ENCODE assay signal across 8 cellular contexts in the genomic region with DNA sequence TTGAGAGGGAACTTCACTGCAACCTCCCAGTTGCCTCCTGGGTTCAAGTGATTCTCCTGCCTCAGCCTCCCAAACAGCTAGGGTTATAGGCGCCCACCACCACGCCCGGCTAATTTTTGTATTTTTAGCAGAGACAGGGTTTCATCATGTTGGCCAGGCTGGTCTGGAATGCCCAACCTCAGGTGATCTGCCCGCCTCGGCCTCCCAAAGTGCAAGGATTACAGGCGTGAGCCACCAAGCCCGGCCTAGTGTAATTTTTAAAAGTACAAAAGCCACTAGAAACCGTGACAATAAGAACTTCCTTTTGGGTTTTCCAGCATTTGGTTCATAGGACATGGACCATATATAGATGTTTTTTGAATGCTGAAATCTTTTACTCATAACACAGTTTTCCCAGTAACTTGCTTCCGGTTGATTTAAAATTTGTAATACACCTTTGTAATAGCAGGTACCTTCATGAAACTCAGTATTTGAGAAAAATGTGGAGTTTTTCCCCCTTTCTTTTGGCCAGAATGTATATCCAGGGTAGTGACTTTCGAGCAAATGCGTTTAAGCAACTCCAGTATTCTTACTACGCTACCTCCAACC. TPM values are rescaled to one million over a fixed set of nuclear protein-coding genes. Genes with fewer than 3 reads are reported as not detected.
DNase-seq lines count a peak whose midpoint lies in the region; ATAC-seq and TF ChIP-seq lines count a peak whose summit lies in the region.

No MANE protein-coding gene starts in this region.

- H3K36me3 ChIP-seq in left ventricle myocardium inferior (no peaks in the 10 kb centered on the region), mesenchymal stem cell (ENCODE audit: control insufficient read depth in 1 of 2, insufficient read depth in 2 of 2, low read depth in 1 of 2, low read length in 2 of 2) (peaks cover 0 to 3% of the 10 kb centered on the region in 2 experiments), uterus (no peaks in the 10 kb centered on the region)

- peaks cover 7% of the 10 kb centered on the region for H3K36me3 Mint-ChIP-seq in brain

- peaks cover 5% of the 10 kb centered on the region for H3K27me3 Mint-ChIP-seq in brain

- peak overlapping the region; percentile 29 for H2AFZ ChIP-seq in mesenchymal stem cell (ENCODE audit: low read depth, low read length)

- H4K91ac ChIP-seq in mesenchymal stem cell (ENCODE audit: low read length): peak overlapping the region; percentile 75

- peak overlapping the region; percentile 95 for H4K8ac ChIP-seq in mesenchymal stem cell (ENCODE audit: low read length)

- DNase-seq in left ventricle myocardium inferior (no peak), left cardiac atrium (no peak), mesenchymal stem cell (no peak), uterus (no peak), DMS153 (lab: John Stamatoyannopoulos, UW) (no peak)
- no peak for DNase-seq in NK-92 treated with Interleukin-12 subunit alpha and Interleukin-12 subunit beta, amount 100 ng/mL, for 24 hours (lab: John Stamatoyannopoulos, UW)

- H3K4me1 Mint-ChIP-seq in brain: peaks cover 53% of the 10 kb centered on the region

- peak overlapping the region; percentile 94 for H3K9ac ChIP-seq in mesenchymal stem cell (ENCODE audit: low read length)

- H3K23ac ChIP-seq in mesenchymal stem cell (ENCODE audit: low read length in 2 of 2): no peak overlapping the region

- no peaks in the 10 kb centered on the region for H3K27me3 ChIP-seq in left ventricle myocardium inferior (ENCODE audit: low read depth)
- H3K27me3 ChIP-seq in mesenchymal stem cell (ENCODE audit: control insufficient read depth in 1 of 2, insufficient read depth in 1 of 2, low read length in 2 of 2): no peaks in the 10 kb centered on the region
- H3K27me3 ChIP-seq in uterus: no peaks in the 10 kb centered on the region

- intact Hi-C loops in left ventricle myocardium inferior (cut with micrococcal nuclease) (no loop called here), left cardiac atrium (cut with DNase I) (loop anchor here in 1 of 2 donors (5.0 kb wide), 1 partner anchor 150 kb away; a partner anchor contains a TSS), uterus (cut with DNase I; ENCODE audit: low total_unique reads) (no loop called here)

- H3K4me2 ChIP-seq in mesenchymal stem cell (ENCODE audit: low read length, poor library complexity, severe bottlenecking): peak overlapping the region; percentile 60

- peak overlapping the region; percentile 83 to 99 (median 96) for H3K27ac Mint-ChIP-seq in brain

- H3K14ac ChIP-seq in mesenchymal stem cell (ENCODE audit: low read length in 2 of 2): no peak overlapping the region

- 67% methylated on average over 9 of the region's 12 CpGs for WGBS in mesenchymal stem cell

- ATAC-seq in left cardiac atrium (no peak), GM21360 (IDR thresholded peaks at IDR 0.05; ENCODE audit: unreplicated experiment) (no peak)

- H3K9me3 ChIP-seq in left ventricle myocardium inferior (replicated peaks) (no peaks in the 10 kb centered on the region), mesenchymal stem cell (ENCODE audit: control insufficient read depth, low read length) (no peaks in the 10 kb centered on the region), uterus (no peaks in the 10 kb centered on the region)

- peak overlapping the region; percentile 50 for H2BK15ac ChIP-seq in mesenchymal stem cell (ENCODE audit: low read depth, poor library complexity, severe bottlenecking)

- H3K4me3 Mint-ChIP-seq in brain: peak overlapping the region; percentile 93 to 99 (median 98)

- H2BK12ac ChIP-seq in mesenchymal stem cell (ENCODE audit: low read length in 2 of 2): no peak overlapping the region

- H2BK120ac ChIP-seq in mesenchymal stem cell (ENCODE audit: low read depth, low read length): peak overlapping the region; percentile 49

- H2BK5ac ChIP-seq in mesenchymal stem cell (ENCODE audit: low read depth, low read length, poor library complexity, severe bottlenecking): no peak overlapping the region

- H3K9me3 Mint-ChIP-seq in brain: peaks cover 0 to 3% (median 0%) of the 10 kb centered on the region in 5 experiments

- peak overlapping the region; percentile 75 to 79 for H3K4ac ChIP-seq in mesenchymal stem cell (ENCODE audit: low read depth in 1 of 2, low read length in 2 of 2)

- no peak overlapping the region for H2AK5ac ChIP-seq in mesenchymal stem cell (ENCODE audit: low read length, severe bottlenecking)

- H3K4me1 ChIP-seq in left ventricle myocardium inferior (peaks cover 56% of the 10 kb centered on the region), mesenchymal stem cell (ENCODE audit: control insufficient read depth, insufficient read depth, low read depth, low read length) (peaks cover 3% of the 10 kb centered on the region), uterus (peaks cover 8 to 12% of the 10 kb centered on the region in 2 donors)

- peak overlapping the region; percentile 99 for H3K27ac ChIP-seq in left ventricle myocardium inferior (replicated peaks)
- peak overlapping the region; percentile 93 for H3K27ac ChIP-seq in mesenchymal stem cell (ENCODE audit: low read length, poor library complexity, severe bottlenecking)
- peak overlapping the region; percentile 99 for H3K27ac ChIP-seq in uterus

- H3K4me3 ChIP-seq in left ventricle myocardium inferior (peak overlapping the region; percentile 95), mesenchymal stem cell (ENCODE audit: insufficient read depth in 1 of 2, low read depth in 1 of 2, low read length in 2 of 2) (peak overlapping the region; percentile 77 to 98), uterus (peak overlapping the region; percentile 83 to 99)

- TF ChIP-seq CTCF in left ventricle myocardium inferior (IDR thresholded peaks at IDR 0.05; ENCODE audit: borderline replicate concordance) (no peak), brain (conservative IDR thresholded peaks at IDR 0.05) (no peak), uterus (IDR thresholded peaks at IDR 0.05) (no peak)

- no peak for TF ChIP-seq POLR2A in uterus (IDR thresholded peaks at IDR 0.05)

- H3K18ac ChIP-seq in mesenchymal stem cell (ENCODE audit: low read depth in 1 of 2, low read length in 2 of 2): peak overlapping the region; percentile 85 to 89

- H3K79me1 ChIP-seq in mesenchymal stem cell (replicated peaks; ENCODE audit: low read length, poor library complexity, severe bottlenecking): peaks cover 1% of the 10 kb centered on the region

RNA-seq across cellular contexts. Expression of a gene that starts 0.5 kb away (rescaled TPM):
- total RNA-seq in left ventricle myocardium inferior (not detected), left cardiac atrium (under 1 TPM in 1 of 2 donors, not detected in 1; 0.26 TPM), uterus (not detected)
- polyA plus RNA-seq in brain (ENCODE audit: insufficient read depth, low read depth, low replicate concordance): 0.15 TPM
- not detected for polyA plus RNA-seq in mesenchymal stem cell (2013, experiment 1 of 2)
- 0.03 TPM for polyA plus RNA-seq in mesenchymal stem cell (2013, experiment 2 of 2)

RNA-seq across cellular contexts. Expression of a gene that starts 0.6 kb away (rescaled TPM):
- total RNA-seq in left ventricle myocardium inferior (21.3 TPM), left cardiac atrium (10 to 100 TPM; 26.7 to 33.7 TPM), uterus (100 to 1,000 TPM in 1 of 4 donors, 10 to 100 TPM in 3; 31.0 to 130 (median 46.4) TPM)
- 28.2 TPM for polyA plus RNA-seq in brain (ENCODE audit: insufficient read depth, low read depth, low replicate concordance)
- 29.7 TPM for polyA plus RNA-seq in mesenchymal stem cell (2013, experiment 1 of 2)
- polyA plus RNA-seq in mesenchymal stem cell (2013, experiment 2 of 2): 30.6 TPM

RNA-seq across cellular contexts. Expression of a gene that starts 54.7 kb away (rescaled TPM):
- total RNA-seq in left ventricle myocardium inferior: not detected
- under 1 TPM; 0.47 to 0.63 TPM for total RNA-seq in left cardiac atrium
- 1.2 TPM for polyA plus RNA-seq in brain (ENCODE audit: insufficient read depth, low read depth, low replicate concordance)
- 1.3 TPM for polyA plus RNA-seq in mesenchymal stem cell (2013, experiment 1 of 2)
- polyA plus RNA-seq in mesenchymal stem cell (2013, experiment 2 of 2): 1.1 TPM
- 1 to 10 TPM in 1 of 4 donors, not detected in 3; 1.3 TPM for total RNA-seq in uterus
